26 cellular contexts compared by ENCODE assay signal in the genomic region with DNA sequence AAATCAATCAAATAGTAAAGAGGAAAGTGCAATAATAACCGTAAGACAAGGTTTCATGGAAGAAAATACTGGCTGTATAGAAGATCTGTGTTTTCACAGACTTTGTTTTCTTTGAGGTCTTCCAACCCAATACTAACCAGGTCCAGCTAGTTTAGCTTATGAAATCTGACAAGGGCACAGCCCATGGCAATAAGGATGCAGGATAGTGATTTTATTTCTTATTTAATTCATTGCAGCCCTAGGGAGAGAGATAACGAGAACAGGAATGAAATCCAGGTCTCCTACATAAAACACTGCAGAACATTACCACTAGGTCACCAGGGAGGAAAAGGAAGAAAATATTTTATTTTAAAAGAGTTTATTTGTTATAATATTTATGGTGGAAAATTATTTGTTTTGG.
"Had no signal": no experiment of that assay in that cellular context is flagged by ENCODE, and none has a peak within 500 bp of the region (broad histone marks: within the 10 kb centered on the region; RNA-seq: fewer than 3 reads in every experiment).

No MANE protein-coding gene starts in this region.

- DNase-seq: hypothalamus; immature natural killer cell; kidney; left colon; left ventricle myocardium inferior; mesendoderm; naive B cell; natural killer cell; ovary; right lobe of liver; stimulated activated CD4-positive, alpha-beta T cell treated with anti-CD3 and anti-CD28 coated beads, Interleukin-1b, Interleukin-23, amount 100 ng/mL, for 48 hours; stimulated activated CD4-positive, alpha-beta T cell treated with anti-CD3 and anti-CD28 coated beads, Interleukin-2, amount 100 ng/mL, for 48 hours; stimulated activated CD4-positive, alpha-beta T cell treated with anti-CD3 and anti-CD28 coated beads, Interleukin-4, amount 100 ng/mL, for 4 hours; stimulated activated CD8-positive, alpha-beta memory T cell treated with anti-CD3 and anti-CD28 coated beads, Interleukin-4, amount 100 ng/mL, for 48 hours; stimulated activated naive CD4-positive, alpha-beta T cell treated with Interleukin-2 at 50 U/mL for 16 hours; stimulated activated naive CD8-positive, alpha-beta T cell treated with anti-CD3 and anti-CD28 coated beads, Interleukin-15, amount 100 ng/mL, for 72 hours; substantia nigra; upper lobe of left lung had no signal

- ATAC-seq: left colon; natural killer cell; right lobe of liver; stimulated activated memory B cell treated with anti-CD40 and anti-IgM and Interleukin-4, amounts not matched to agents 10 μg/mL and 1 μg/mL and 100 μg/mL, for 72 hours; stimulated activated naive CD8-positive, alpha-beta T cell treated with anti-CD3 and anti-CD28 coated beads, Interleukin-15, amount 100 ng/mL, for 72 hours had no signal

- H3K4me1 ChIP-seq: left ventricle myocardium inferior, right atrium auricular region, right lobe of liver, tibial nerve, upper lobe of left lung, vagina had no signal

- H3K4me3 ChIP-seq: left ventricle myocardium inferior, lung, ovary, right atrium auricular region, right lobe of liver, smooth muscle cell, tibial nerve, upper lobe of left lung, vagina had no signal

- H3K27me3 ChIP-seq: ovary, right atrium auricular region, right lobe of liver, tibial nerve, upper lobe of left lung, vagina had no signal

- H3K36me3 ChIP-seq: ovary, right atrium auricular region, right lobe of liver, upper lobe of left lung, vagina had no signal

- FAIRE-seq: kidney had no signal

- H3K27ac Mint-ChIP-seq: mesothelial cell of epicardium; naive B cell; natural killer cell; progenitor cell of endocrine pancreas; stimulated activated memory B cell treated with anti-CD40 and anti-IgM and Interleukin-4, amounts not matched to agents 10 μg/mL and 1 μg/mL and 100 μg/mL, for 72 hours; stimulated activated naive CD8-positive, alpha-beta T cell treated with anti-CD3 and anti-CD28 coated beads, Interleukin-15, amount 100 ng/mL, for 72 hours had no signal

- H3K9me3 ChIP-seq: left ventricle myocardium inferior, ovary, right lobe of liver, tibial nerve, upper lobe of left lung, vagina had no signal

- H3K4me1 Mint-ChIP-seq: naive B cell; stimulated activated memory B cell treated with anti-CD40 and anti-IgM and Interleukin-4, amounts not matched to agents 10 μg/mL and 1 μg/mL and 100 μg/mL, for 72 hours had no signal

- H3K27me3 Mint-ChIP-seq: naive B cell; progenitor cell of endocrine pancreas; stimulated activated memory B cell treated with anti-CD40 and anti-IgM and Interleukin-4, amounts not matched to agents 10 μg/mL and 1 μg/mL and 100 μg/mL, for 72 hours; stimulated activated naive CD8-positive, alpha-beta T cell treated with anti-CD3 and anti-CD28 coated beads, Interleukin-15, amount 100 ng/mL, for 72 hours had no signal

- H3K4me3 Mint-ChIP-seq: immature natural killer cell; mesothelial cell of epicardium; naive B cell; natural killer cell; stimulated activated memory B cell treated with anti-CD40 and anti-IgM and Interleukin-4, amounts not matched to agents 10 μg/mL and 1 μg/mL and 100 μg/mL, for 72 hours; stimulated activated naive CD8-positive, alpha-beta T cell treated with anti-CD3 and anti-CD28 coated beads, Interleukin-15, amount 100 ng/mL, for 72 hours had no signal

- H3K27ac ChIP-seq: left ventricle myocardium inferior, ovary, right atrium auricular region, right lobe of liver, tibial nerve, upper lobe of left lung, vagina had no signal

- H3K4me2 ChIP-seq: smooth muscle cell had no signal

- H3K9me3 Mint-ChIP-seq: immature natural killer cell, natural killer cell had no signal
